In the genomic region with DNA sequence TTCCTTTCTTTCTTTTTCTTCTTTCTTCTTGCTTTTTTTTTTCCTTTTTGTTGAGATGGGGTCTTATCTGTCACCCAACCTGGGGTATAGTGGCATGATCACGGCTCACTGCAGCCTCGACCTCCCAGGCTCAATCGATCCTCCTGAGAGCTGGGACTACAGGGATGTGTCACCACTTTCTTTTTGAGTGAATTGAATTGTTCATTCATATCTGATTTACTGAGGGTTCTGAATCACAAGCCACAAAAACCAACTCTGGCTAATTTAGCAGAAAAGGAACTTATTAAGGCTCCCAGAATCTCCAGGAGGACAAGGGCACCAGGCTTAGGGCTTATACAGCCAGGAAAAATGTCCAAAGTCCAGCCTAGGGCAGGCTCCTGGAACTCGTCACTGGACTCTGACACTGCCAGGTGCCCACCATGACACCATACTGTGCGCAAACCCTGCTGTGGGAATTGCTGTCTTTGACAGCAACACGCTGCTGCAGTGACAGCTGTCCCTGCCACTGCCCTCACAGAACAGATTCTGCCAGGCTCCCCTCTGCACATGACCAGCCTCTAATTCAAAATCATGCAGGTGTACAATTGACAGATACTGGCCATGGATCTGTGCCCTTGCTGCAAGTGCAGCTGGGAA, we compare ENCODE assay signal across 8 cellular contexts. TPM values are rescaled to one million over a fixed set of nuclear protein-coding genes. Genes with fewer than 3 reads are reported as not detected.
DNase-seq lines count a peak whose midpoint lies in the region; ATAC-seq lines count a peak whose summit lies in the region.

No MANE protein-coding gene starts in this region.

- H3K36me3 Mint-ChIP-seq in central memory CD8-positive, alpha-beta T cell (ENCODE audit: insufficient read depth): peaks cover 2% of the 10 kb centered on the region

- H3K9me3 Mint-ChIP-seq in central memory CD8-positive, alpha-beta T cell: no peaks in the 10 kb centered on the region

- in situ Hi-C loops in G401 (cut with HindIII; ENCODE audit: low sequenced_read_pairs): no loop called here

- peaks cover 18% of the 10 kb centered on the region for H3K4me1 Mint-ChIP-seq in central memory CD8-positive, alpha-beta T cell

- ATAC-seq in GM18499 (IDR thresholded peaks at IDR 0.05; ENCODE audit: insufficient read depth, unreplicated experiment): peak; percentile 64
- peak; percentile 70 for ATAC-seq in GM21528 (IDR thresholded peaks at IDR 0.05; ENCODE audit: low FRiP score, unreplicated experiment)
- ATAC-seq in central memory CD8-positive, alpha-beta T cell (replicated peaks; ENCODE audit: extremely low read depth, poor library complexity, severe bottlenecking): no peak

- H3K27me3 Mint-ChIP-seq in central memory CD8-positive, alpha-beta T cell: no peaks in the 10 kb centered on the region

- peak overlapping the region; percentile 64 for H3K4me3 Mint-ChIP-seq in central memory CD8-positive, alpha-beta T cell

- H3K27ac Mint-ChIP-seq in central memory CD8-positive, alpha-beta T cell (ENCODE audit: low read depth): peak overlapping the region; percentile 85

- DNase-seq in LHCN-M2 (ENCODE audit: low read depth) (peak; percentile 53), COLO668 (lab: John Stamatoyannopoulos, UW; ENCODE audit: unreplicated experiment) (no peak), G401 (ENCODE audit: low spot score) (no peak), putamen (ENCODE audit: low spot score) (no peak), epidermal melanocyte (ENCODE audit: insufficient read length, low spot score) (no peak)
- DNase-seq in central memory CD8-positive, alpha-beta T cell (ENCODE audit: low spot score in 2 of 2): no peak

RNA-seq across cellular contexts. Expression of a gene that starts 42.9 kb away (rescaled TPM):
- total RNA-seq in LHCN-M2 (2014; rRNA removed): 0.32 and 0.34 TPM in 2 replicates
- polyA plus RNA-seq in LHCN-M2 (2012): 0.17 TPM
- 0.20 and 4.2 TPM in 2 replicates for total RNA-seq in G401 (2014; rRNA removed; shearing (Covaris generic))
